ENCODE assay signal across 2 cellular contexts in the genomic region with DNA sequence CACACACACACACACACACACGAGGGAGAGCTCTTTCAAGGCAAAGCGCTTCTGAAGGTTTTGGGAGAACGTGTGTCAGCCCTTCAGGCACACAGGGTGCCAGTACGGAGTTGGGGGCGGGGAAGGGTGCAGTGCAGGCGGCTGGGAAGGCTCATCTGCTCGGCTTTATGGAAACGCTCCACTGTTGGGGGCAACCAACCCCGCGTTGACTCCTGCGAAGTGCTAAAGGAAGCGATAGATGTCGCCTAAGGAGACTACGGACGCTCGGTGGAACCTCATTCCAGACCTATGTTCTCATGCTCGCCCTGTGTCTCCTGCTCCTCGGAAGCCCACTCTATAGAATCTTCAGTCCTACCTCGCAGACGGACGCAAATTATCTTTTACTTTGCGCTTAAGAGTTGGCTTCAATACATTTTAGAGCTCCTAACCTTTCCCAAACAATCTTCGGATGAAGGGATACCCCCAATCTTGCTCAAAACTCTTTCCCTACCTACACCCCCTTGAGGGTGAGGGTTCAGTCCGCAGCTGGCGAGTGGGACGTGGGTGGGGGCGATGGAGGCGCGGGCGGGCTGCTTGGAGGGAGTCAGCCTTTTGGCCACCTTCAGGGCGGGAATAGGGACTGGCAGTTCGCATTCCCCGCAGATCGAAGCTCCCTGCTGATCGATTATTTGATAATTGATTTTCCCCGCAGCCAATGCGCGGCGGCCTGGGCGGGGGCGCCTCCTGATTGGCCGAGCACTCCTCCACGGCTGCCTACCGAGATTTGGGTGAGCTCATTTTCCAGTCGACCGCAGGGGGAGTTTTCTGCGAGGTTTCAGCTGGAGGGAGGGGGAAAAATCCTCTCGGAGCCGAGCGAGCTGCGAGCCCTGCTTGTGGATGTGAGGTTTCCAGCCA.
TF ChIP-seq lines count a peak whose summit lies in the region.

No MANE protein-coding gene starts in this region.

TF ChIP-seq in SK-N-SH, 30 proteins besides CTCF, POLR2A, EP300 and RAD21 (continued from another document and continues in another):
- TF ChIP-seq, protein P1, sequence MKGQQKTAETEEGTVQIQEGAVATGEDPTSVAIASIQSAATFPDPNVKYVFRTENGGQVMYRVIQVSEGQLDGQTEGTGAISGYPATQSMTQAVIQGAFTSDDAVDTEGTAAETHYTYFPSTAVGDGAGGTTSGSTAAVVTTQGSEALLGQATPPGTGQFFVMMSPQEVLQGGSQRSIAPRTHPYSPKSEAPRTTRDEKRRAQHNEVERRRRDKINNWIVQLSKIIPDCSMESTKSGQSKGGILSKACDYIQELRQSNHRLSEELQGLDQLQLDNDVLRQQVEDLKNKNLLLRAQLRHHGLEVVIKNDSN (IDR thresholded peaks at IDR 0.05; ENCODE audit: borderline replicate concordance, low read depth) = no peak
- TF ChIP-seq, protein P2, sequence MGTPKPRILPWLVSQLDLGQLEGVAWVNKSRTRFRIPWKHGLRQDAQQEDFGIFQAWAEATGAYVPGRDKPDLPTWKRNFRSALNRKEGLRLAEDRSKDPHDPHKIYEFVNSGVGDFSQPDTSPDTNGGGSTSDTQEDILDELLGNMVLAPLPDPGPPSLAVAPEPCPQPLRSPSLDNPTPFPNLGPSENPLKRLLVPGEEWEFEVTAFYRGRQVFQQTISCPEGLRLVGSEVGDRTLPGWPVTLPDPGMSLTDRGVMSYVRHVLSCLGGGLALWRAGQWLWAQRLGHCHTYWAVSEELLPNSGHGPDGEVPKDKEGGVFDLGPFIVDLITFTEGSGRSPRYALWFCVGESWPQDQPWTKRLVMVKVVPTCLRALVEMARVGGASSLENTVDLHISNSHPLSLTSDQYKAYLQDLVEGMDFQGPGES (IDR thresholded peaks at IDR 0.05; ENCODE audit: low read depth, low read length) = peak; percentile 43; the same call in 1 of the 2 replicates
- TF ChIP-seq GABPA (IDR thresholded peaks at IDR 0.05; ENCODE audit: low read depth) = no peak
- TF ChIP-seq FOSL2 (IDR thresholded peaks at IDR 0.05; ENCODE audit: borderline replicate concordance, low read depth) = no peak
- no peak for TF ChIP-seq FOXJ3 (CRISPR knock-in tag; IDR thresholded peaks at IDR 0.05)
- no peak for TF ChIP-seq SMC3 (IDR thresholded peaks at IDR 0.05; ENCODE audit: low read depth, low read length)
- TF ChIP-seq, protein P3, sequence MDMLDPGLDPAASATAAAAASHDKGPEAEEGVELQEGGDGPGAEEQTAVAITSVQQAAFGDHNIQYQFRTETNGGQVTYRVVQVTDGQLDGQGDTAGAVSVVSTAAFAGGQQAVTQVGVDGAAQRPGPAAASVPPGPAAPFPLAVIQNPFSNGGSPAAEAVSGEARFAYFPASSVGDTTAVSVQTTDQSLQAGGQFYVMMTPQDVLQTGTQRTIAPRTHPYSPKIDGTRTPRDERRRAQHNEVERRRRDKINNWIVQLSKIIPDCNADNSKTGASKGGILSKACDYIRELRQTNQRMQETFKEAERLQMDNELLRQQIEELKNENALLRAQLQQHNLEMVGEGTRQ (IDR thresholded peaks at IDR 0.05; ENCODE audit: borderline replicate concordance, low read depth, low read length) = no peak
- TF ChIP-seq CHD2 (IDR thresholded peaks at IDR 0.05; ENCODE audit: low read length, partially characterized antibody) = peak; percentile 60
- TF ChIP-seq EZH2phosphoT487 (IDR thresholded peaks at IDR 0.05; ENCODE audit: borderline replicate concordance, low read depth) = no peak
- TF ChIP-seq MXI1 (IDR thresholded peaks at IDR 0.05; ENCODE audit: low read depth, low read length) = peak; percentile 75
- TF ChIP-seq, protein P4, sequence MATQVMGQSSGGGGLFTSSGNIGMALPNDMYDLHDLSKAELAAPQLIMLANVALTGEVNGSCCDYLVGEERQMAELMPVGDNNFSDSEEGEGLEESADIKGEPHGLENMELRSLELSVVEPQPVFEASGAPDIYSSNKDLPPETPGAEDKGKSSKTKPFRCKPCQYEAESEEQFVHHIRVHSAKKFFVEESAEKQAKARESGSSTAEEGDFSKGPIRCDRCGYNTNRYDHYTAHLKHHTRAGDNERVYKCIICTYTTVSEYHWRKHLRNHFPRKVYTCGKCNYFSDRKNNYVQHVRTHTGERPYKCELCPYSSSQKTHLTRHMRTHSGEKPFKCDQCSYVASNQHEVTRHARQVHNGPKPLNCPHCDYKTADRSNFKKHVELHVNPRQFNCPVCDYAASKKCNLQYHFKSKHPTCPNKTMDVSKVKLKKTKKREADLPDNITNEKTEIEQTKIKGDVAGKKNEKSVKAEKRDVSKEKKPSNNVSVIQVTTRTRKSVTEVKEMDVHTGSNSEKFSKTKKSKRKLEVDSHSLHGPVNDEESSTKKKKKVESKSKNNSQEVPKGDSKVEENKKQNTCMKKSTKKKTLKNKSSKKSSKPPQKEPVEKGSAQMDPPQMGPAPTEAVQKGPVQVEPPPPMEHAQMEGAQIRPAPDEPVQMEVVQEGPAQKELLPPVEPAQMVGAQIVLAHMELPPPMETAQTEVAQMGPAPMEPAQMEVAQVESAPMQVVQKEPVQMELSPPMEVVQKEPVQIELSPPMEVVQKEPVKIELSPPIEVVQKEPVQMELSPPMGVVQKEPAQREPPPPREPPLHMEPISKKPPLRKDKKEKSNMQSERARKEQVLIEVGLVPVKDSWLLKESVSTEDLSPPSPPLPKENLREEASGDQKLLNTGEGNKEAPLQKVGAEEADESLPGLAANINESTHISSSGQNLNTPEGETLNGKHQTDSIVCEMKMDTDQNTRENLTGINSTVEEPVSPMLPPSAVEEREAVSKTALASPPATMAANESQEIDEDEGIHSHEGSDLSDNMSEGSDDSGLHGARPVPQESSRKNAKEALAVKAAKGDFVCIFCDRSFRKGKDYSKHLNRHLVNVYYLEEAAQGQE (IDR thresholded peaks at IDR 0.05; ENCODE audit: low read depth, low read length) = 0 out of 2 replicates have a peak, but pooled peaks have one; percentile 4
- TF ChIP-seq, protein P5, sequence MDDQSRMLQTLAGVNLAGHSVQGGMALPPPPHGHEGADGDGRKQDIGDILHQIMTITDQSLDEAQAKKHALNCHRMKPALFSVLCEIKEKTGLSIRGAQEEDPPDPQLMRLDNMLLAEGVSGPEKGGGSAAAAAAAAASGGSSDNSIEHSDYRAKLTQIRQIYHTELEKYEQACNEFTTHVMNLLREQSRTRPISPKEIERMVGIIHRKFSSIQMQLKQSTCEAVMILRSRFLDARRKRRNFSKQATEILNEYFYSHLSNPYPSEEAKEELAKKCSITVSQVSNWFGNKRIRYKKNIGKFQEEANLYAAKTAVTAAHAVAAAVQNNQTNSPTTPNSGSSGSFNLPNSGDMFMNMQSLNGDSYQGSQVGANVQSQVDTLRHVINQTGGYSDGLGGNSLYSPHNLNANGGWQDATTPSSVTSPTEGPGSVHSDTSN (IDR thresholded peaks at IDR 0.05) = peak; percentile 81
- TF ChIP-seq FOXM1 (IDR thresholded peaks at IDR 0.05; ENCODE audit: low read depth) = no peak
- TF ChIP-seq, protein P6, sequence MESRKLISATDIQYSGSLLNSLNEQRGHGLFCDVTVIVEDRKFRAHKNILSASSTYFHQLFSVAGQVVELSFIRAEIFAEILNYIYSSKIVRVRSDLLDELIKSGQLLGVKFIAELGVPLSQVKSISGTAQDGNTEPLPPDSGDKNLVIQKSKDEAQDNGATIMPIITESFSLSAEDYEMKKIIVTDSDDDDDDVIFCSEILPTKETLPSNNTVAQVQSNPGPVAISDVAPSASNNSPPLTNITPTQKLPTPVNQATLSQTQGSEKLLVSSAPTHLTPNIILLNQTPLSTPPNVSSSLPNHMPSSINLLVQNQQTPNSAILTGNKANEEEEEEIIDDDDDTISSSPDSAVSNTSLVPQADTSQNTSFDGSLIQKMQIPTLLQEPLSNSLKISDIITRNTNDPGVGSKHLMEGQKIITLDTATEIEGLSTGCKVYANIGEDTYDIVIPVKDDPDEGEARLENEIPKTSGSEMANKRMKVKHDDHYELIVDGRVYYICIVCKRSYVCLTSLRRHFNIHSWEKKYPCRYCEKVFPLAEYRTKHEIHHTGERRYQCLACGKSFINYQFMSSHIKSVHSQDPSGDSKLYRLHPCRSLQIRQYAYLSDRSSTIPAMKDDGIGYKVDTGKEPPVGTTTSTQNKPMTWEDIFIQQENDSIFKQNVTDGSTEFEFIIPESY (IDR thresholded peaks at IDR 0.05; ENCODE audit: borderline replicate concordance, low read depth) = 0 out of 2 replicates have a peak, but pooled peaks have one; percentile 16
- TF ChIP-seq TEAD4 (IDR thresholded peaks at IDR 0.05; ENCODE audit: borderline replicate concordance, insufficient read depth) = no peak

TF ChIP-seq in H1, 55 proteins besides CTCF, POLR2A, EP300 and RAD21 (continues in another document):
- TF ChIP-seq, protein P7, sequence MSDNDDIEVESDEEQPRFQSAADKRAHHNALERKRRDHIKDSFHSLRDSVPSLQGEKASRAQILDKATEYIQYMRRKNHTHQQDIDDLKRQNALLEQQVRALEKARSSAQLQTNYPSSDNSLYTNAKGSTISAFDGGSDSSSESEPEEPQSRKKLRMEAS (IDR thresholded peaks at IDR 0.05) = peak; percentile 30; the same call in 1 of the 2 replicates
- TF ChIP-seq SP1 (IDR thresholded peaks at IDR 0.05; ENCODE audit: low read depth, low read length) (peak; percentile 79), YY1 (IDR thresholded peaks at IDR 0.05; ENCODE audit: low read depth, low read length) (no peak), MAFK (IDR thresholded peaks at IDR 0.05; ENCODE audit: low read depth, low read length) (no peak), JUND (IDR thresholded peaks at IDR 0.05; ENCODE audit: low read length) (peak; percentile 81), JUN (IDR thresholded peaks at IDR 0.05; ENCODE audit: low read depth, low read length) (no peak), SP4 (IDR thresholded peaks at IDR 0.05; ENCODE audit: low read length) (no peak), FOSL1 (IDR thresholded peaks at IDR 0.05; ENCODE audit: insufficient read depth, low read depth, low read length) (no peak), CTBP2 (IDR thresholded peaks at IDR 0.05; ENCODE audit: borderline replicate concordance, insufficient read depth, insufficient read length, low read length) (no peak), EGR1 (IDR thresholded peaks at IDR 0.05; ENCODE audit: borderline replicate concordance, low read depth, low read length) (no peak), TAF1 (IDR thresholded peaks at IDR 0.05; ENCODE audit: low read depth, low read length) (no peak), KDM1A (IDR thresholded peaks at IDR 0.05; ENCODE audit: borderline replicate concordance, low read length) (no peak), SUZ12 (IDR thresholded peaks at IDR 0.05; ENCODE audit: low read length) (no peak; the same call in 1 of the 2 replicates), SIN3A (conservative IDR thresholded peaks at IDR 0.05 in 1 of 2, IDR thresholded peaks at IDR 0.05 in 1 of 2; ENCODE audit: low read depth in 1 of 2, low read length in 2 of 2) (0 out of 4 replicates have a peak, but pooled peaks of 1 of the 2 experiments have one; percentile 30), PHF8 (conservative IDR thresholded peaks at IDR 0.05; ENCODE audit: low read depth, low read length) (no peak), POLR2AphosphoS5 (IDR thresholded peaks at IDR 0.05; ENCODE audit: low read depth, low read length) (no peak), TAF7 (optimal IDR thresholded peaks at IDR 0.05; ENCODE audit: borderline replicate concordance, low read depth, low read length) (no peak), TEAD4 (IDR thresholded peaks at IDR 0.05; ENCODE audit: low read depth, low read length) (0 out of 2 replicates have a peak, but pooled peaks have one; percentile 12), RFX5 (IDR thresholded peaks at IDR 0.05; ENCODE audit: borderline replicate concordance, low read depth, low read length) (no peak), BACH1 (IDR thresholded peaks at IDR 0.05; ENCODE audit: low read length) (no peak)
